8 cellular contexts compared by ENCODE assay signal in the genomic region with DNA sequence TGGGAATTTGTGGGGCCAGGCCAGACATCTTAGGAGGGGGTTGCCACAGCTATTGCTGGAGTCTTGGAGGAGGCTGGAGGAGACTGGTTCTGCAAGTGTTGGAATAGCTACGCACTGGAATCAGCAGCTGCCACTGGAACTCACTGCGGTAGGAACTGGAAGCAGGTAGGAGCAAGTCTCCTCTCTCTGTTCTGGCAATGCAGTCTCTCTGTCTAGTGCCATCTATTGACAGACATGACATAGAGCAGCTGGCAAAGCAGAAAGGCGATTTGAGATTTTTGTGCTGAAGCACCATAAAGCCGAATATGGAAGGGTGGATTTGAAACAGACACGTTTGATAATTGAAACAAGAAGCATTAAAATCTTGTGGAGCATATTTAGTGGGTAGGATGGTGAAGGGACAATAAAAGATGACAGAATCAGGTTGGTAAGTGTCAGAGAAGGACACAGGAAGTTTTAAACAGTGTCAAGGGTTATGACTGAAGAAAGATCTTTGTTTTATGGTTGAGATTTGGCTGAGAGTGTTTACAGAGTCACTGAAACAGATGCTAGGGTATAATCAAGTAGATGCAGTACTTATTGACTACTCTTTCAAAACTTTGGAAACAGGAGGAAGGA. TPM values are rescaled to one million over a fixed set of nuclear protein-coding genes. Genes with fewer than 3 reads are reported as not detected.
A peak's percentile ranks its signal among the peaks of the same experiment; 100 is the strongest.
DNase-seq lines count a peak whose midpoint lies in the region; ATAC-seq and TF ChIP-seq lines count a peak whose summit lies in the region.

No MANE protein-coding gene starts in this region.

- CTCF ChIA-PET in T-cell (lab: Charles Lee): interaction anchor here (0.6 to 3.1 kb wide), 16 partner anchors 11 to 103 kb away, joined by 3 to 15 read pairs (median 4); no protein-coding TSS in a partner anchor

- TF ChIP-seq CTCF in fibroblast of pulmonary artery (IDR thresholded peaks at IDR 0.05; ENCODE audit: low read length, missing control alignments): peak; percentile 84
- no peak for TF ChIP-seq CTCF in omental fat pad (IDR thresholded peaks at IDR 0.05)

- H3K4me3 Mint-ChIP-seq in T-cell: no peak overlapping the region

- H3K4me1 Mint-ChIP-seq in T-cell: peaks cover 0 to 2% (median 0%) of the 10 kb centered on the region in 3 donors

- H3K27ac Mint-ChIP-seq in T-cell: no peak overlapping the region

- H3K9me3 Mint-ChIP-seq in T-cell: no peaks in the 10 kb centered on the region

- peaks cover 0 to 6% of the 10 kb centered on the region in 2 donors for H3K27me3 Mint-ChIP-seq in T-cell

- no peak overlapping the region for H3K4me3 ChIP-seq in fibroblast of pulmonary artery (replicated peaks; ENCODE audit: low read depth, low read length)

- ATAC-seq in HG02571 (IDR thresholded peaks at IDR 0.05; ENCODE audit: unreplicated experiment) (peak; percentile 79), T-cell (replicated peaks in 1 of 4) (peak in 3 of 4 experiments; percentile 49 to 70 (median 50)), omental fat pad (ENCODE audit: low FRiP score) (peak; percentile 83)

- POLR2A ChIA-PET in T-cell (lab: Charles Lee): no interaction called here

- H3K36me3 Mint-ChIP-seq in T-cell: no peaks in the 10 kb centered on the region

- peak; percentile 6 for DNase-seq in stimulated activated CD4-positive, alpha-beta T cell treated with anti-CD3 and anti-CD28 coated beads, Interleukin-1b, Interleukin-23, amount 100 ng/mL, for 48 hours
- no peak for DNase-seq in stimulated activated CD4-positive, alpha-beta T cell treated with anti-CD3 and anti-CD28 coated beads, Interleukin-2, amount 100 ng/mL, for 48 hours
- DNase-seq in NCI-H1417 treated with DMSO at 0.1 percent for 48 hours (lab: John Stamatoyannopoulos, UW) (peak; percentile 72), T-cell (peak in 4 of 34 experiments; percentile 1 to 6 (median 4)), fibroblast of pulmonary artery (ENCODE audit: low read depth) (peak; percentile 68), omental fat pad (ENCODE audit: low spot score) (no peak), GF-D8 (lab: John Stamatoyannopoulos, UW) (no peak)

RNA-seq across cellular contexts. Expression of gene SYNPO2, which starts 23.5 kb away (rescaled TPM):
- total RNA-seq in T-cell: 1 to 10 TPM in 3 of 5 donors, under 1 TPM in 2; 0.21 to 1.6 (median 1.2) TPM
- total RNA-seq in omental fat pad: 10 to 100 TPM; 23.3 to 72.0 (median 41.3) TPM

RNA-seq across cellular contexts. Expression of gene SEC24D, which starts 29.3 kb away (rescaled TPM):
- total RNA-seq in T-cell (10 to 100 TPM; 17.0 to 32.3 (median 21.7) TPM), omental fat pad (10 to 100 TPM; 47.4 to 54.9 (median 52.8) TPM)

Comparison
In these comparisons a context has a peak if more than half of its experiments do, and no peak if none do; other contexts are left out.
1. DNase-seq: peak in stimulated activated CD4-positive, alpha-beta T cell treated with anti-CD3 and anti-CD28 coated beads, Interleukin-1b, Interleukin-23, amount 100 ng/mL, for 48 hours (single experiment), NCI-H1417 treated with DMSO at 0.1 percent for 48 hours (single experiment) and fibroblast of pulmonary artery (single experiment); none in stimulated activated CD4-positive, alpha-beta T cell treated with anti-CD3 and anti-CD28 coated beads, Interleukin-2, amount 100 ng/mL, for 48 hours (0 of 2), omental fat pad (single experiment) and GF-D8 (single experiment).
2. RNA of gene SYNPO2, which starts 23.5 kb away (total RNA-seq): 23.3 to 72.0 TPM in omental fat pad; 0.21 to 1.6 TPM in T-cell; every median in the first group is over 4 times any median in the second.
3. Peak in every context shown above with its lines, with median percentiles within 50 percentile points of each other: ATAC-seq.